Comparison of ENCODE assay signal across 8 cellular contexts in the genomic region with DNA sequence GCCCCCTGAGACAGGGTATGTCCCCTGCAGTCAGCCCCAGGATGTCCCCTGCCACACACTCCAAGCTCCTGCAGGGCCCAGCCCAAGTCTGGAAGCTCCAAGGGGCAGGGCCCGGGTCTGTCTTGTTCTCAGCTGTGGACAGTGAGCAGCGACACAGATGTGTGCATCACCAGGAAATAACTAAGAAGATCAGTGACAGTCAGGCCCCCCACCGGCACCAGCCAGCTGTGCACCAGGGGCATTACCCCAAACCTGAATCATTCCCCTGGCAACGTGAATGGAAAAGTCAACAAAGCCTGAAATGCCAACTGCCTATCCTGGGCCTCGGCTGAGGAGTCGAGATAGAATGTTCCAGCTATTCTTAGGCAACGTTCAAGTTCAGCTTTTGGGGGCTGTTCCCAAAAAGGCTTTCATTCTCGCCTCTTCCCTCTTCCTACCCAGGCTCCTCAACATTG.
DNase-seq lines count a peak whose midpoint lies in the region; ATAC-seq, FAIRE-seq and TF ChIP-seq lines count a peak whose summit lies in the region.

No MANE protein-coding gene starts in this region.

- no peak for TF ChIP-seq EP300 in A549 (IDR thresholded peaks at IDR 0.05)

- H3K4me3 ChIP-seq in A549: no peak overlapping the region
- H3K4me3 ChIP-seq in uterus: no peak overlapping the region
- H3K4me3 ChIP-seq in HAP-1: no peak overlapping the region

- H3K27me3 ChIP-seq in uterus (no peaks in the 10 kb centered on the region), HAP-1 (ENCODE audit: low read depth) (no peaks in the 10 kb centered on the region)

- CTCF ChIA-PET in A549 (lab: Yijun Ruan, JAX): interaction anchor here (1.6 to 1.9 kb wide), 2 partner anchors 65 to 182 kb away, joined by 4 to 5 read pairs; no protein-coding TSS in a partner anchor

- TF ChIP-seq CTCF in A549 (IDR thresholded peaks at IDR 0.05) (no peak), uterus (IDR thresholded peaks at IDR 0.05) (no peak)

- DNase-seq in A549 (ENCODE audit: low read depth in 1 of 2, low spot score in 1 of 2) (peak; percentile 29 to 35), amniotic epithelial cell (ENCODE audit: low read depth) (peak; percentile 29), left lobe of liver (ENCODE audit: low spot score) (peak; percentile 56), uterus (no peak), NCI-H1417 treated with DMSO at 0.1 percent for 48 hours (lab: John Stamatoyannopoulos, UW) (no peak), HAP-1 (ENCODE audit: low spot score in 2 of 2) (no peak), iPS-NIHi7 (ENCODE audit: extremely low spot score) (no peak)

- H3K4me1 ChIP-seq in A549 (peaks cover 25% of the 10 kb centered on the region), uterus (no peaks in the 10 kb centered on the region), HAP-1 (no peaks in the 10 kb centered on the region)

- in situ Hi-C loops in HAP-1 (cut with MboI; ENCODE audit: low sequenced_read_pairs): no loop called here

- TF ChIP-seq RAD21 in A549 (conservative IDR thresholded peaks at IDR 0.05 in 1 of 2, IDR thresholded peaks at IDR 0.05 in 1 of 2): no peak

- 49% methylated on average over 6 of the region's 8 CpGs for WGBS in A549 (ENCODE audit: missing lambda C conversion rate)

- peak overlapping the region; percentile 62 for H3K4me2 ChIP-seq in A549

- no peak for TF ChIP-seq POLR2A in A549 (IDR thresholded peaks at IDR 0.05; ENCODE audit: low read length)
- no peak for TF ChIP-seq POLR2A in uterus (IDR thresholded peaks at IDR 0.05)

- ATAC-seq in A549 (peak; percentile 48 to 54; a peak in 5 of 6 replicates), HG03342 (IDR thresholded peaks at IDR 0.05; ENCODE audit: unreplicated experiment) (peak; percentile 39), left lobe of liver (peak; percentile 76)

- FAIRE-seq in A549 (lab: Jason Lieb, UNC): no peak

- intact Hi-C loops in uterus (cut with DNase I; ENCODE audit: low total_unique reads): no loop called here

- H3K36me3 ChIP-seq in uterus (no peaks in the 10 kb centered on the region), HAP-1 (replicated peaks) (no peaks in the 10 kb centered on the region)

- no peaks in the 10 kb centered on the region for H3K9me3 ChIP-seq in A549
- H3K9me3 ChIP-seq in uterus: no peaks in the 10 kb centered on the region
- H3K9me3 ChIP-seq in HAP-1: no peaks in the 10 kb centered on the region

- POLR2A ChIA-PET in A549 (lab: Yijun Ruan, JAX): no interaction called here

- peak overlapping the region in 1 of 2 experiments; percentile 59; a peak in 2 of 6 replicates for H3K27ac ChIP-seq in A549
- peak overlapping the region; percentile 21 to 47 for H3K27ac ChIP-seq in uterus

TF ChIP-seq in A549, 52 proteins besides CTCF, POLR2A, EP300 and RAD21:
- no peak for TF ChIP-seq HOXB13 (CRISPR knock-in tag; IDR thresholded peaks at IDR 0.05; ENCODE audit: low read depth)
- no peak for TF ChIP-seq BHLHE40 (IDR thresholded peaks at IDR 0.05; ENCODE audit: low read depth, low read length)
- no peak for TF ChIP-seq MAFK (IDR thresholded peaks at IDR 0.05; ENCODE audit: partially characterized antibody)
- TF ChIP-seq POLR2AphosphoS2 (conservative IDR thresholded peaks at IDR 0.05; ENCODE audit: low read length): no peak
- TF ChIP-seq NPAS2 (CRISPR knock-in tag; IDR thresholded peaks at IDR 0.05; ENCODE audit: borderline replicate concordance): no peak

Comparison
In these comparisons a context has a peak if more than half of its experiments do, and no peak if none do; other contexts are left out.
1. DNase-seq: peak in A549 (2 of 2), amniotic epithelial cell (single experiment) and left lobe of liver (single experiment); none in uterus (0 of 2), NCI-H1417 treated with DMSO at 0.1 percent for 48 hours (single experiment), HAP-1 (0 of 2) and iPS-NIHi7 (single experiment).
2. Peak in every context shown above with its lines, with median percentiles within 50 percentile points of each other: ATAC-seq.